ENCODE assay signal across 8 cellular contexts in the genomic region with DNA sequence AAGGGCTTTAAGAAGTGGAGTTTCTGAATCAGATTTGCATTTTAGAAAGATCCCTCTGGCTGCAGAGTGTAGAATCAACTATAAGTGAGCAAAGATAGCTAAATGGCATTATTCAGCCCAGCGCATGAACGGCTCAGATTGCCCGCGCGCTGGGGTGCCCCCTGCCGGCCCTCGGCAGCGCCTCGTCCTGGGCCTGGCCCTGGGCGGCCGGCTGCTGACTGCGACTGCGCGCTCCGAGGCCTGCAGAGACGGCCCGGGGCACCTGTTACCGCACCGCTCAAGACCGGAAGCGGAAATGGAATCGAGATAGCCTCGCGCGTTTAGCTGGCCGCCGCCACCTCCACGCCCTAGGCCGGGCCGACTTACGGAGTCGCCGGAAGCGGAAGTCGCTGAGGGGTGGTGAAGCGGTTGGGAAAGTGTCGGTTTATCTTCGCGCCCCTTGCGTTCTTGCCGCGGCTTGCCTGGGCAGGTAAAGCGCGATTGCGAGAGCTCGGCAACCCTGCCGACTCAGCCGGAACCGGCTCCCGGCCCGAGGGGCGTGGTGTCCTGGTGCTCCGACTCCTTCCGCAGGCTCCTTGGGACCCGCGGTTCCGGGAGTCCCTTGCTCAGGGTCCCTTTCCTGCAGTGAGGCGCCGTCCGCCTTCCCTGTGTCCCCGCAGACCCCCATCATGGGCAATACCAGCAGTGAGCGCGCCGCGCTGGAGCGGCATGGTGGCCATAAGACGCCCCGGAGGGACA. TPM values are rescaled to one million over a fixed set of nuclear protein-coding genes. Genes with fewer than 3 reads are reported as not detected.
A peak's percentile ranks its signal among the peaks of the same experiment; 100 is the strongest.
DNase-seq lines count a peak whose midpoint lies in the region; ATAC-seq and TF ChIP-seq lines count a peak whose summit lies in the region.

TSS of gene PRKAB1 (plus strand) at position 557 of the 738 bp plus-strand sequence. CDS start at position 669, 112 bp downstream.

- H3K9me3 Mint-ChIP-seq in progenitor cell of endocrine pancreas (ENCODE audit: low read depth) = no peaks in the 10 kb centered on the region

- intact Hi-C loops in left cardiac atrium (cut with DNase I) = loop anchor here in 1 of 2 donors (10.0 kb wide), 1 partner anchor 117 kb away; no protein-coding TSS in a partner anchor

- H3K27me3 Mint-ChIP-seq in progenitor cell of endocrine pancreas = no peaks in the 10 kb centered on the region

- H3K27ac Mint-ChIP-seq in progenitor cell of endocrine pancreas = peak within 1 kb of the TSS; percentile 96

- H3K36me3 Mint-ChIP-seq in progenitor cell of endocrine pancreas (ENCODE audit: insufficient read depth) = peaks cover 13% of the 10 kb centered on the region

- in situ Hi-C loops in GM13976 (cut with MboI; ENCODE audit: low sequenced_read_pairs, unreplicated experiment) = no loop called here

- peak; percentile 92 for ATAC-seq in HG02870 (IDR thresholded peaks at IDR 0.05; ENCODE audit: unreplicated experiment)
- ATAC-seq in left cardiac atrium = peak; percentile 99

- TF ChIP-seq CTCF in GM13976 (IDR thresholded peaks at IDR 0.05; ENCODE audit: borderline replicate concordance, control extremely low read depth, extremely low read depth, insufficient read depth, missing control alignments) (peak; percentile 98), progenitor cell of endocrine pancreas (IDR thresholded peaks at IDR 0.05; ENCODE audit: unreplicated experiment) (peak; percentile 97)

- DNase-seq in GM13976 (ENCODE audit: low spot score) = peak; percentile 98
- peak; percentile 98 for DNase-seq in NCI-H146 (lab: John Stamatoyannopoulos, UW)
- DNase-seq in T-helper 1 cell = peak; percentile 91 to 99 (median 95)
- DNase-seq in amniotic epithelial cell (ENCODE audit: low read depth) = peak; percentile 97
- peak; percentile 98 for DNase-seq in left cardiac atrium
- peak; percentile 94 for DNase-seq in progenitor cell of endocrine pancreas (ENCODE audit: low spot score, unreplicated experiment)
- peak; percentile 96 for DNase-seq in ureter (ENCODE audit: low spot score)

- peaks cover 35% of the 10 kb centered on the region for H3K4me1 Mint-ChIP-seq in progenitor cell of endocrine pancreas (ENCODE audit: low read depth)

- peak within 1 kb of the TSS; percentile 92 for H3K4me3 Mint-ChIP-seq in progenitor cell of endocrine pancreas (ENCODE audit: low read depth)

RNA-seq across cellular contexts. Expression of gene PRKAB1, which starts in this region (rescaled TPM):
- total RNA-seq in left cardiac atrium = 10 to 100 TPM; 11.9 to 15.4 TPM
- total RNA-seq in progenitor cell of endocrine pancreas = 41.3 and 44.7 TPM in 2 replicates
- total RNA-seq in ureter = 72.3 TPM

Comparison
In these comparisons a context has a peak if more than half of its experiments do, and no peak if none do; other contexts are left out.
1. Peak in every context shown above with its lines: DNase-seq and ATAC-seq.